In genomic region chr17:74601944-74602572, GRCh38 we compare ENCODE assay signal across 7 cellular contexts. TPM values are rescaled to one million over a fixed set of nuclear protein-coding genes. Genes with fewer than 3 reads are reported as not detected.
A peak's percentile ranks its signal among the peaks of the same experiment; 100 is the strongest.
DNase-seq lines count a peak whose midpoint lies in the region; ATAC-seq, FAIRE-seq and TF ChIP-seq lines count a peak whose summit lies in the region.

No MANE protein-coding gene starts in this region.

- no peak overlapping the region for H4K8ac ChIP-seq in H1 (ENCODE audit: extremely low read depth, insufficient read depth, low read length)

- H3K4ac ChIP-seq in H1 (replicated peaks; ENCODE audit: insufficient read length, low read depth, low read length) = peak overlapping the region; percentile 60

- no peak overlapping the region for H2AFZ ChIP-seq in H1 (ENCODE audit: low read length)

- no peak overlapping the region; a peak in 1 of 7 replicates for H3K9ac ChIP-seq in H1 (replicated peaks in 1 of 4; ENCODE audit: extremely low read depth in 1 of 4, low read depth in 3 of 4, low read length in 3 of 4)

- H3K4me2 ChIP-seq in H1 (ENCODE audit: insufficient read depth in 1 of 2, low read depth in 2 of 2, low read length in 2 of 2) = no peak overlapping the region

- peak; percentile 66 for DNase-seq in Calu3
- peak; percentile 64 for DNase-seq in GM20000 (ENCODE audit: low spot score)
- DNase-seq in RKO (ENCODE audit: low spot score) = peak; percentile 35
- peak in 1 of 2 experiments; percentile 65 for DNase-seq in H1 (ENCODE audit: low read depth in 1 of 2, low spot score in 2 of 2)
- peak; percentile 58 for DNase-seq in nephron progenitor cell
- no peak for DNase-seq in mesenteric fat pad (ENCODE audit: low spot score)

- H3K9me3 Mint-ChIP-seq in Calu3 (ENCODE audit: low read depth, unreplicated experiment) = no peaks in the 10 kb centered on the region
- no peaks in the 10 kb centered on the region for H3K9me3 Mint-ChIP-seq in nephron progenitor cell

- H3K56ac ChIP-seq in H1 (replicated peaks; ENCODE audit: insufficient read length, low read depth, low read length) = no peak overlapping the region

- H3K27ac ChIP-seq in H1 (ENCODE audit: low read depth, low read length) = no peak overlapping the region

- H2BK15ac ChIP-seq in H1 (ENCODE audit: low read length) = 0 out of 2 replicates have a peak overlapping the region, but pooled peaks have one; percentile 89

- POLR2A ChIA-PET in H1 (lab: Charles Lee; ENCODE audit: partially characterized antibody) = no interaction called here

- WGBS in H1 (ENCODE audit: extremely low coverage in 1 of 2, insufficient coverage in 1 of 2, insufficient read length in 1 of 2, insufficient replicate concordance in 2 of 2, low coverage in 1 of 2, low lambda C conversion rate in 2 of 2, missing lambda C conversion rate in 1 of 2), 2 experiments = 57% methylated on average over 12 of the region's 12 CpGs; no CpG with 5 or more reads in 1 of the 2 experiments

- peaks cover 70% of the 10 kb centered on the region for H3K27me3 Mint-ChIP-seq in Calu3 (ENCODE audit: unreplicated experiment)
- peaks cover 52% of the 10 kb centered on the region for H3K27me3 Mint-ChIP-seq in nephron progenitor cell (ENCODE audit: low read depth, poor library complexity)

- TF ChIP-seq CTCF in Calu3 (IDR thresholded peaks at IDR 0.05; ENCODE audit: unreplicated experiment) = peak; percentile 78
- TF ChIP-seq CTCF in GM20000 (IDR thresholded peaks at IDR 0.05; ENCODE audit: extremely low read depth, missing control alignments) = peak; percentile 62
- peak; percentile 72 to 77 (median 73) for TF ChIP-seq CTCF in H1 (IDR thresholded peaks at IDR 0.05; ENCODE audit: control extremely low read depth in 1 of 3, insufficient read depth in 1 of 3, low read depth in 1 of 3, low read length in 3 of 3)
- peak; percentile 79 for TF ChIP-seq CTCF in nephron progenitor cell (IDR thresholded peaks at IDR 0.05)

- H3K79me2 ChIP-seq in H1 (ENCODE audit: control insufficient read depth in 1 of 2, insufficient read depth in 2 of 2, low read length in 2 of 2) = no peaks in the 10 kb centered on the region

- H2AK5ac ChIP-seq in H1 (ENCODE audit: low read depth, low read length) = no peak overlapping the region

- intact Hi-C loops in Calu3 (cut with micrococcal nuclease; ENCODE audit: unreplicated experiment) = no loop called here

- H3K23me2 ChIP-seq in H1 (ENCODE audit: low read depth, low read length) = peaks cover 2% of the 10 kb centered on the region; the same call in 1 of the 2 replicates

- H3K9me3 ChIP-seq in H1 (ENCODE audit: insufficient read depth in 2 of 2, low read depth in 1 of 2, low read length in 1 of 2) = no peaks in the 10 kb centered on the region

- no peaks in the 10 kb centered on the region for H3K4me1 Mint-ChIP-seq in Calu3 (ENCODE audit: low read depth, unreplicated experiment)
- H3K4me1 Mint-ChIP-seq in nephron progenitor cell = no peaks in the 10 kb centered on the region

- no peak overlapping the region for H4K5ac ChIP-seq in H1 (ENCODE audit: insufficient read length, low read depth, low read length)

- peaks cover 0 to 6% (median 2%) of the 10 kb centered on the region in 4 experiments; a peak in 1 of 7 replicates for H3K4me1 ChIP-seq in H1 (replicated peaks in 1 of 4; ENCODE audit: control insufficient read depth in 3 of 4, insufficient read depth in 4 of 4, low read length in 3 of 4)

- no peak for TF ChIP-seq POLR2A in H1 (IDR thresholded peaks at IDR 0.05; ENCODE audit: control extremely low read depth in 1 of 2, low read depth in 2 of 2, low read length in 2 of 2)

- TF ChIP-seq RAD21 in H1 (IDR thresholded peaks at IDR 0.05 in 1 of 2, conservative IDR thresholded peaks at IDR 0.05 in 1 of 2; ENCODE audit: low read depth in 2 of 2, low read length in 2 of 2) = peak; percentile 79 to 83

- no peak overlapping the region for H2BK120ac ChIP-seq in H1 (replicated peaks; ENCODE audit: low read depth, low read length)

- no peak overlapping the region for H3K23ac ChIP-seq in H1 (ENCODE audit: insufficient read length)

- FAIRE-seq in H1 (lab: Jason Lieb, UNC) = peak; percentile 73

- CTCF ChIA-PET in Calu3 (lab: Charles Lee) (no interaction called here), H1 (lab: Charles Lee; ENCODE audit: partially characterized antibody) (interaction anchor here (0.6 to 5.0 kb wide), 31 partner anchors 9 to 296 kb away, joined by 3 to 33 read pairs (median 4); partner anchors contain the start of genes CD300C, CD300H and CD300LD)

- H3K18ac ChIP-seq in H1 (ENCODE audit: extremely low read depth, low read length) = no peak overlapping the region

- no TSS peak for BruUV-seq in Calu3 (replicated peaks; lab: Mats Ljungman, UMichigan)

- no peak overlapping the region for H2BK5ac ChIP-seq in H1 (ENCODE audit: low read depth, low read length)

- H3K4me3 ChIP-seq in H1 (ENCODE audit: extremely low read depth in 1 of 4, insufficient read depth in 2 of 4, low read depth in 3 of 4, low read length in 4 of 4) = no peak overlapping the region

- ATAC-seq in GM19452 (IDR thresholded peaks at IDR 0.05; ENCODE audit: unreplicated experiment) = no peak

- H3K36me3 Mint-ChIP-seq in Calu3 (ENCODE audit: insufficient read depth, unreplicated experiment) (no peaks in the 10 kb centered on the region), nephron progenitor cell (ENCODE audit: low read depth) (no peaks in the 10 kb centered on the region)

- peaks cover 0 to 2% (median 0%) of the 10 kb centered on the region in 4 experiments; a peak in 1 of 7 replicates for H3K27me3 ChIP-seq in H1 (replicated peaks in 1 of 4; ENCODE audit: control insufficient read depth in 3 of 4, extremely low read depth in 1 of 4, insufficient read depth in 3 of 4, low read length in 3 of 4)

- H3K14ac ChIP-seq in H1 (ENCODE audit: insufficient read length) = no peak overlapping the region

- H4K91ac ChIP-seq in H1 (replicated peaks; ENCODE audit: insufficient read length, low read length) = peak overlapping the region; percentile 62

- no peak overlapping the region for H3K4me3 Mint-ChIP-seq in Calu3 (ENCODE audit: low read depth, unreplicated experiment)
- no peak overlapping the region for H3K4me3 Mint-ChIP-seq in nephron progenitor cell

- H3K27ac Mint-ChIP-seq in Calu3 (ENCODE audit: unreplicated experiment) = no peak overlapping the region
- no peak overlapping the region for H3K27ac Mint-ChIP-seq in nephron progenitor cell

- H4K20me1 ChIP-seq in H1 (replicated peaks in 1 of 2; ENCODE audit: control insufficient read depth in 1 of 2, insufficient read depth in 2 of 2, low read length in 2 of 2) = peaks cover 0 to 1% of the 10 kb centered on the region in 2 experiments

- peak overlapping the region; percentile 92; the same call in 1 of the 2 replicates for H2BK12ac ChIP-seq in H1 (ENCODE audit: low read depth, low read length)

- H2BK20ac ChIP-seq in H1 (ENCODE audit: low read length) = no peak overlapping the region

- no peaks in the 10 kb centered on the region for H3K79me1 ChIP-seq in H1 (ENCODE audit: low read depth, low read length)

- no peak for TF ChIP-seq EP300 in H1 (IDR thresholded peaks at IDR 0.05; ENCODE audit: borderline replicate concordance in 1 of 2, low read depth in 2 of 2, low read length in 2 of 2)

- no peaks in the 10 kb centered on the region for H3K36me3 ChIP-seq in H1 (ENCODE audit: control insufficient read depth in 2 of 4, insufficient read depth in 4 of 4, low read length in 3 of 4)

RNA-seq across cellular contexts. Expression of gene CD300LD, which starts 10.0 kb away (rescaled TPM):
- not detected in 2 replicates for total RNA-seq in Calu3 (2022)
- not detected in 2 replicates for total RNA-seq in H1 (2021; fragmentation: NEBNext Ultra II Directional; extraction: Animal tissue kit (Norgen Biotek cat#: 25700))
- not detected in 2 replicates for polyA plus RNA-seq in H1 (2011; rRNA removed)
- not detected for polyA plus RNA-seq in H1 (2011; cell fraction: cytosol; rRNA removed)
- polyA plus RNA-seq in H1 (2011; cell fraction: nucleus; rRNA removed) = not detected
- polyA plus RNA-seq in H1 (2012, experiment 1 of 2) = not detected in 4 replicates
- polyA plus RNA-seq in H1 (2012, experiment 2 of 2) = not detected
- polyA plus RNA-seq in H1 (2013, experiment 1 of 2) = not detected
- polyA plus RNA-seq in H1 (2013, experiment 2 of 2) = not detected
- not detected in 2 replicates for polyA minus RNA-seq in H1 (2011; rRNA and poly(A)+ RNA removed)
- polyA minus RNA-seq in H1 (2011; cell fraction: cytosol; rRNA and poly(A)+ RNA removed) = not detected
- not detected for polyA minus RNA-seq in H1 (2011; cell fraction: nucleus; rRNA and poly(A)+ RNA removed)
- not detected for total RNA-seq in mesenteric fat pad

RNA-seq across cellular contexts. Expression of gene CD300E, which starts 21.5 kb away (rescaled TPM):
- not detected in 2 replicates for total RNA-seq in Calu3 (2022)
- not detected in 2 replicates for total RNA-seq in H1 (2021; fragmentation: NEBNext Ultra II Directional; extraction: Animal tissue kit (Norgen Biotek cat#: 25700))
- not detected in 2 replicates for polyA plus RNA-seq in H1 (2011; rRNA removed)
- polyA plus RNA-seq in H1 (2011; cell fraction: cytosol; rRNA removed) = not detected
- not detected for polyA plus RNA-seq in H1 (2011; cell fraction: nucleus; rRNA removed)
- not detected in 4 replicates for polyA plus RNA-seq in H1 (2012, experiment 1 of 2)
- polyA plus RNA-seq in H1 (2012, experiment 2 of 2) = not detected
- polyA plus RNA-seq in H1 (2013, experiment 1 of 2) = not detected
- polyA plus RNA-seq in H1 (2013, experiment 2 of 2) = not detected
- not detected in 2 replicates for polyA minus RNA-seq in H1 (2011; rRNA and poly(A)+ RNA removed)
- not detected for polyA minus RNA-seq in H1 (2011; cell fraction: cytosol; rRNA and poly(A)+ RNA removed)
- not detected for polyA minus RNA-seq in H1 (2011; cell fraction: nucleus; rRNA and poly(A)+ RNA removed)
- 7.3 TPM for total RNA-seq in mesenteric fat pad

RNA-seq across cellular contexts. Expression of gene CD300H, which starts 34.7 kb away (rescaled TPM):
- total RNA-seq in Calu3 (2022) (not detected in 2 replicates), mesenteric fat pad (not detected)
- not detected in 2 replicates for total RNA-seq in H1 (2021; fragmentation: NEBNext Ultra II Directional; extraction: Animal tissue kit (Norgen Biotek cat#: 25700))
- not detected in 2 replicates for polyA plus RNA-seq in H1 (2011; rRNA removed)
- polyA plus RNA-seq in H1 (2011; cell fraction: cytosol; rRNA removed) = not detected
- not detected for polyA plus RNA-seq in H1 (2011; cell fraction: nucleus; rRNA removed)
- polyA plus RNA-seq in H1 (2012, experiment 1 of 2) = not detected in 4 replicates
- not detected for polyA plus RNA-seq in H1 (2012, experiment 2 of 2)
- not detected for polyA plus RNA-seq in H1 (2013, experiment 1 of 2)
- not detected for polyA plus RNA-seq in H1 (2013, experiment 2 of 2)
- not detected in 2 replicates for polyA minus RNA-seq in H1 (2011; rRNA and poly(A)+ RNA removed)
- polyA minus RNA-seq in H1 (2011; cell fraction: cytosol; rRNA and poly(A)+ RNA removed) = not detected
- polyA minus RNA-seq in H1 (2011; cell fraction: nucleus; rRNA and poly(A)+ RNA removed) = not detected

RNA-seq across cellular contexts. Expression of gene CD300C, which starts 56.1 kb away (rescaled TPM):
- total RNA-seq in Calu3 (2022) (not detected in 2 replicates), mesenteric fat pad (4.1 TPM)
- not detected in 2 replicates for total RNA-seq in H1 (2021; fragmentation: NEBNext Ultra II Directional; extraction: Animal tissue kit (Norgen Biotek cat#: 25700))
- polyA plus RNA-seq in H1 (2011; rRNA removed) = not detected in 2 replicates
- not detected for polyA plus RNA-seq in H1 (2011; cell fraction: cytosol; rRNA removed)
- polyA plus RNA-seq in H1 (2011; cell fraction: nucleus; rRNA removed) = not detected
- not detected in 4 replicates for polyA plus RNA-seq in H1 (2012, experiment 1 of 2)
- not detected for polyA plus RNA-seq in H1 (2012, experiment 2 of 2)
- not detected for polyA plus RNA-seq in H1 (2013, experiment 1 of 2)
- not detected for polyA plus RNA-seq in H1 (2013, experiment 2 of 2)
- polyA minus RNA-seq in H1 (2011; rRNA and poly(A)+ RNA removed) = not detected in 2 replicates
- not detected for polyA minus RNA-seq in H1 (2011; cell fraction: cytosol; rRNA and poly(A)+ RNA removed)
- not detected for polyA minus RNA-seq in H1 (2011; cell fraction: nucleus; rRNA and poly(A)+ RNA removed)
